In the genomic region with DNA sequence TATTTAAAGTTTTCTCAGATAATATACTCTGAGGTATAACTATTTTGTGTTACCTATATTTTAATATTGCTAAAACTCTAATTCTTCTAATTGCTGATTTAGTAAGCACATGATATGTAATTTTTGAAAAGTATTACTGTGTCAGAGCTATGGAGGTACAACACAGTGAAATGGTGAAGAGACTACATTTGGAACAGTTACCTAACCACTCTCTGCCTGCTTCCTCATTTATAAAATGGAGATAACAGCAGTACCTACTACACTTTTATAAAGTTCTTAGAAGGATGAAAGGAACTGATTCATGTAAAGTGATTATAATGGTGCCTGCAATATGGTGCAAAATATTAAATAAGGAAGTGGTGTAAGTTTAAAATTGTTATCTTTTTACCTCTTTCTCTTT, we compare ENCODE assay signal across 23 cellular contexts. TPM values are rescaled to one million over a fixed set of nuclear protein-coding genes. Genes with fewer than 3 reads are reported as not detected.
"Had no signal": no experiment of that assay in that cellular context is flagged by ENCODE, and none has a peak within 500 bp of the region (broad histone marks: within the 10 kb centered on the region; RNA-seq: fewer than 3 reads in every experiment).

No MANE protein-coding gene starts in this region.

- H3K27me3 ChIP-seq: ascending aorta, breast epithelium, transverse colon, vagina had no signal

- H3K9me3 Mint-ChIP-seq: activated CD4-positive, alpha-beta memory T cell treated with anti-CD3 and anti-CD28 coated beads, Interleukin-2, amount 10 ng/mL, durations not matched to agents 7 days and 5 days; activated naive CD4-positive, alpha-beta T cell treated with anti-CD3 and anti-CD28 coated beads, Interleukin-2, amount 10 ng/mL, durations not matched to agents 7 days and 5 days; activated T-cell treated with anti-CD3 and anti-CD28 coated beads, Interleukin-2, amount 50 U/mL, for 24 hours; dendritic cell treated with granulocyte-macrophage colony-stimulating factor and Interleukin-4, amounts not matched to agents 40 ng/mL and 50 ng/mL, for 4 days; memory B cell; natural killer cell treated with Interleukin-12 subunit alpha and Interleukin-12 subunit beta and Interleukin-15 and Interleukin-18, amount 100 ng/mL, for 72 hours had no signal

- ATAC-seq: activated CD4-positive, alpha-beta T cell treated with anti-CD3 and anti-CD28 coated beads for 36 hours; left ventricle myocardium superior; mucosa of descending colon; natural killer cell treated with Interleukin-12 subunit alpha and Interleukin-12 subunit beta and Interleukin-15 and Interleukin-18, amount 100 ng/mL, for 72 hours had no signal

- H3K27me3 Mint-ChIP-seq: activated CD4-positive, alpha-beta memory T cell treated with anti-CD3 and anti-CD28 coated beads, Interleukin-2, amount 10 ng/mL, durations not matched to agents 7 days and 5 days; activated CD4-positive, alpha-beta T cell treated with anti-CD3 and anti-CD28 coated beads for 36 hours; activated naive CD4-positive, alpha-beta T cell treated with anti-CD3 and anti-CD28 coated beads, Interleukin-2, amount 10 ng/mL, durations not matched to agents 7 days and 5 days; activated T-cell treated with anti-CD3 and anti-CD28 coated beads, Interleukin-2, amount 50 U/mL, for 24 hours; dendritic cell treated with granulocyte-macrophage colony-stimulating factor and Interleukin-4, amounts not matched to agents 40 ng/mL and 50 ng/mL, for 4 days; memory B cell; natural killer cell treated with Interleukin-12 subunit alpha and Interleukin-12 subunit beta and Interleukin-15 and Interleukin-18, amount 100 ng/mL, for 72 hours had no signal

- DNase-seq: activated CD4-positive, alpha-beta memory T cell treated with anti-CD3 and anti-CD28 coated beads, Interleukin-2, amount 10 ng/mL, durations not matched to agents 7 days and 5 days; activated CD4-positive, alpha-beta T cell treated with anti-CD3 and anti-CD28 coated beads for 36 hours; activated naive CD4-positive, alpha-beta T cell treated with anti-CD3 and anti-CD28 coated beads, Interleukin-2, amount 10 ng/mL, durations not matched to agents 7 days and 5 days; activated T-cell treated with anti-CD3 and anti-CD28 coated beads, Interleukin-2, amount 50 U/mL, for 24 hours; cerebellar nuclear complex; effector memory CD4-positive, alpha-beta T cell; foreskin fibroblast; hypothalamus; kidney glomerular epithelial cell; left ventricle myocardium superior; mucosa of descending colon; nucleus accumbens; posterior cingulate gyrus; retina; stimulated activated CD4-positive, alpha-beta T cell treated with anti-CD3 and anti-CD28 coated beads, Interleukin-2, amount 100 ng/mL, for 48 hours; stimulated activated naive CD4-positive, alpha-beta T cell; transverse colon had no signal

- H3K27ac ChIP-seq: ascending aorta, breast epithelium, transverse colon, vagina had no signal

- H3K9me3 ChIP-seq: ascending aorta, breast epithelium, mucosa of descending colon, transverse colon, vagina had no signal

- H3K4me3 Mint-ChIP-seq: activated CD4-positive, alpha-beta memory T cell treated with anti-CD3 and anti-CD28 coated beads, Interleukin-2, amount 10 ng/mL, durations not matched to agents 7 days and 5 days; activated CD4-positive, alpha-beta T cell treated with anti-CD3 and anti-CD28 coated beads for 36 hours; activated naive CD4-positive, alpha-beta T cell treated with anti-CD3 and anti-CD28 coated beads, Interleukin-2, amount 10 ng/mL, durations not matched to agents 7 days and 5 days; activated T-cell treated with anti-CD3 and anti-CD28 coated beads, Interleukin-2, amount 50 U/mL, for 24 hours; dendritic cell treated with granulocyte-macrophage colony-stimulating factor and Interleukin-4, amounts not matched to agents 40 ng/mL and 50 ng/mL, for 4 days; memory B cell; natural killer cell treated with Interleukin-12 subunit alpha and Interleukin-12 subunit beta and Interleukin-15 and Interleukin-18, amount 100 ng/mL, for 72 hours had no signal

- H3K4me1 Mint-ChIP-seq: activated naive CD4-positive, alpha-beta T cell treated with anti-CD3 and anti-CD28 coated beads, Interleukin-2, amount 10 ng/mL, durations not matched to agents 7 days and 5 days; memory B cell had no signal

- H3K27ac Mint-ChIP-seq: activated CD4-positive, alpha-beta memory T cell treated with anti-CD3 and anti-CD28 coated beads, Interleukin-2, amount 10 ng/mL, durations not matched to agents 7 days and 5 days; activated CD4-positive, alpha-beta T cell treated with anti-CD3 and anti-CD28 coated beads for 36 hours; activated naive CD4-positive, alpha-beta T cell treated with anti-CD3 and anti-CD28 coated beads, Interleukin-2, amount 10 ng/mL, durations not matched to agents 7 days and 5 days; activated T-cell treated with anti-CD3 and anti-CD28 coated beads, Interleukin-2, amount 50 U/mL, for 24 hours; dendritic cell treated with granulocyte-macrophage colony-stimulating factor and Interleukin-4, amounts not matched to agents 40 ng/mL and 50 ng/mL, for 4 days; natural killer cell treated with Interleukin-12 subunit alpha and Interleukin-12 subunit beta and Interleukin-15 and Interleukin-18, amount 100 ng/mL, for 72 hours had no signal

RNA-seq across cellular contexts. Expression of a gene that starts 16.3 kb away (rescaled TPM):
- total RNA-seq: ascending aorta, vagina had no signal
